ENCODE assay signal across 8 cellular contexts in the genomic region with DNA sequence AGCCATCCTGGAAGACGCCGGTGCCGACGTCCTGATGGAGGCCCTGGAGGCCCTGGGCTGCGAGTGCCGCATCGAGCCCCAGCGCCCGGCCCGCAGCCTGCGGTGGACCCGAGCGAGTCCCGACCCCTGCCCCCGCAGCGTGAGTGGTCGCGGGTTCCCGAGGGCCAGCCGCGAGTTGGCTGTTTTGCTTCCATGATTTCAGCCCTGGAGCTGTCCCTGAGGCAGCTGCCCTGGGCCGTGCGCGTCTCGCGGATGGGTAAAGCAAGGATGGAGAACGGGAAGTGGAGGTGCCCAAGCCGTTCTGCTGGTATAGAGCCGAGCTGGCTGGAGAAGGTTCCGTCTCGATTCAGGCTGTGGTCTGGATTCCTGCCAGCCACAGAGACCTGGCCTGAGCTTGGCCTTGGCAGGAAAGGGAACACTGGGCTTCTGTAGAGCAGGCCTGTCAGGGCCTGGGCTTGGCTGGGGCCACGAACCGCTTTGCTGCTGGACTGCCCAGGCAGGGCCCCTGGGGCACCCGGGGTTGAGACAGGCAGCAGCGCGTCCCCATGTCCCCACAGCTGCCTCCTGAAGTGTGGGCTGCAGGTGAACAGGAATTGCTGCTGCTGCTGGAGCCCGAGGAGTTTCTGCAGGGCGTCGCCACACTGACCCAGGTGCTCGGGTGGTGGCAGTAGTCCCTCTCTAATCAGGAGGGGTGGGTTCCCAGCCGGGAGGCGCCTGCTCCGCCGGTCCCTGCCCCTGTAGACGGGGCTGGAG. TPM values are rescaled to one million over a fixed set of nuclear protein-coding genes. Genes with fewer than 3 reads are reported as not detected.
A peak's percentile ranks its signal among the peaks of the same experiment; 100 is the strongest.
DNase-seq lines count a peak whose midpoint lies in the region; ATAC-seq and TF ChIP-seq lines count a peak whose summit lies in the region.

No MANE protein-coding gene starts in this region.

- ATAC-seq in WTC11 (peak; percentile 2), GM18502 (IDR thresholded peaks at IDR 0.05; ENCODE audit: poor library complexity, unreplicated experiment) (no peak), GM19455 (IDR thresholded peaks at IDR 0.05; ENCODE audit: unreplicated experiment) (no peak)

- H3K27ac Mint-ChIP-seq in CD14-positive monocyte: peak overlapping the region; percentile 20 to 85 (median 59)
- H3K27ac Mint-ChIP-seq in WTC11: peak overlapping the region; percentile 23; the same call in 1 of the 2 replicates

- peak overlapping the region; percentile 81 for H3K14ac ChIP-seq in trophoblast cell (ENCODE audit: low read length)

- no peaks in the 10 kb centered on the region for H3K27me3 ChIP-seq in HUES6 (ENCODE audit: control insufficient read depth, insufficient read depth, low read length)
- no peaks in the 10 kb centered on the region for H3K27me3 ChIP-seq in trophoblast cell (ENCODE audit: insufficient read depth, low read length)

- H2BK12ac ChIP-seq in trophoblast cell (ENCODE audit: low read length): peak overlapping the region; percentile 51

- H3K27ac ChIP-seq in HUES6 (ENCODE audit: low read depth, low read length): peak overlapping the region; percentile 94; the same call in 1 of the 2 replicates
- peak overlapping the region; percentile 37 for H3K27ac ChIP-seq in trophoblast cell (ENCODE audit: low read depth, low read length)

- peaks cover 0 to 1% (median 0%) of the 10 kb centered on the region in 3 donors for H3K27me3 Mint-ChIP-seq in CD14-positive monocyte (ENCODE audit: low read depth in 3 of 3)
- no peaks in the 10 kb centered on the region; the same call in 1 of the 2 replicates for H3K27me3 Mint-ChIP-seq in WTC11 (ENCODE audit: low read depth)

- peaks cover 45% of the 10 kb centered on the region for H3K36me3 ChIP-seq in HUES6 (ENCODE audit: control insufficient read depth, insufficient read depth, low read length)
- peaks cover 45 to 47% of the 10 kb centered on the region in 2 experiments for H3K36me3 ChIP-seq in trophoblast cell (ENCODE audit: control insufficient read depth in 1 of 2, insufficient read depth in 2 of 2, low read length in 2 of 2)

- peak overlapping the region; percentile 30 for H2BK120ac ChIP-seq in trophoblast cell (ENCODE audit: insufficient read depth, low read length, poor library complexity)

- peaks cover 15% of the 10 kb centered on the region for H3K4me1 ChIP-seq in HUES6 (ENCODE audit: control insufficient read depth, insufficient read depth, low read length)
- H3K4me1 ChIP-seq in trophoblast cell (ENCODE audit: control insufficient read depth in 1 of 2, insufficient read depth in 2 of 2, low read length in 2 of 2): peaks cover 10 to 18% of the 10 kb centered on the region in 2 experiments

- peak overlapping the region; percentile 2 for H4K12ac ChIP-seq in trophoblast cell (ENCODE audit: low read depth, low read length)

- intact Hi-C loops in CD14-positive monocyte (cut with micrococcal nuclease): loop anchor here (1.0 to 10.0 kb wide), 5 partner anchors 8 to 352 kb away; a partner anchor contains a TSS
- intact Hi-C loops in posterior vena cava (cut with DNase I): no loop called here

- peaks cover 22% of the 10 kb centered on the region for H3K79me1 ChIP-seq in trophoblast cell (ENCODE audit: low read length)

- no peak for DNase-seq in CD14-positive monocyte (ENCODE audit: low spot score)
- DNase-seq in WTC11 (ENCODE audit: low spot score): no peak
- DNase-seq in fibroblast of the aortic adventitia (ENCODE audit: low read depth): peak; percentile 49
- peak in 1 of 2 donors; percentile 35 for DNase-seq in trophoblast cell
- no peak for DNase-seq in posterior vena cava (ENCODE audit: low spot score)

- H2BK5ac ChIP-seq in trophoblast cell (ENCODE audit: low read depth, low read length, poor library complexity): no peak overlapping the region

- no CpG with 5 or more reads among the region's 45 CpGs for WGBS in trophoblast cell (ENCODE audit: extremely low coverage, insufficient coverage, insufficient read length)

- H3K9me3 Mint-ChIP-seq in CD14-positive monocyte (peaks cover 0 to 2% (median 0%) of the 10 kb centered on the region in 7 donors), WTC11 (no peaks in the 10 kb centered on the region)

- no peak overlapping the region for H3K23ac ChIP-seq in trophoblast cell (ENCODE audit: low read length)

- peak overlapping the region; percentile 77 for H2AFZ ChIP-seq in trophoblast cell (ENCODE audit: insufficient read depth, low read length, poor library complexity)

- peak overlapping the region; percentile 66 for H3K4ac ChIP-seq in trophoblast cell (ENCODE audit: low read depth, low read length)

- peak overlapping the region; percentile 94 for H3K4me2 ChIP-seq in trophoblast cell (ENCODE audit: low read length)

- H4K8ac ChIP-seq in trophoblast cell (ENCODE audit: low read depth, low read length): peak overlapping the region; percentile 80

- H3K36me3 Mint-ChIP-seq in CD14-positive monocyte: peaks cover 5 to 37% of the 10 kb centered on the region in 2 donors
- H3K36me3 Mint-ChIP-seq in WTC11: peaks cover 4% of the 10 kb centered on the region

- H3K4me3 ChIP-seq in HUES6 (ENCODE audit: low read depth, low read length) (peak overlapping the region; percentile 99), fibroblast of the aortic adventitia (ENCODE audit: low read depth, low read length) (peak overlapping the region; percentile 84), trophoblast cell (ENCODE audit: low read depth, low read length) (peak overlapping the region; percentile 95)

- peak overlapping the region; percentile 98 for H3K9ac ChIP-seq in HUES6 (ENCODE audit: low read length)
- peak overlapping the region; percentile 72 for H3K9ac ChIP-seq in trophoblast cell (ENCODE audit: low read length)

- peak overlapping the region; percentile 53 for H2AK5ac ChIP-seq in trophoblast cell (ENCODE audit: low read length)

- CTCF ChIA-PET in WTC11 (lab: Charles Lee): interaction anchor here (0.8 to 3.1 kb wide), 6 partner anchors 8 to 230 kb away, joined by 3 to 37 read pairs (median 4); a partner anchor contains a TSS

- H3K4me3 Mint-ChIP-seq in CD14-positive monocyte (peak overlapping the region; percentile 90 to 94), WTC11 (peak overlapping the region; percentile 99)

- POLR2A ChIA-PET in WTC11 (lab: Charles Lee): interaction anchor here (0.9 to 1.0 kb wide), 4 partner anchors 9 to 207 kb away, joined by 3 to 7 read pairs (median 4); a partner anchor contains a TSS

- peak overlapping the region; percentile 83 for H4K91ac ChIP-seq in trophoblast cell (ENCODE audit: low read depth, low read length)

- H3K9me3 ChIP-seq in HUES6 (ENCODE audit: control insufficient read depth, insufficient read depth, low read depth, low read length): no peaks in the 10 kb centered on the region
- H3K9me3 ChIP-seq in trophoblast cell (ENCODE audit: insufficient read depth, low read depth, low read length): peaks cover 2% of the 10 kb centered on the region

- H3K4me1 Mint-ChIP-seq in CD14-positive monocyte (peaks cover 28% of the 10 kb centered on the region), WTC11 (peaks cover 4% of the 10 kb centered on the region)

- peaks cover 15% of the 10 kb centered on the region for H3K79me2 ChIP-seq in trophoblast cell (ENCODE audit: control insufficient read depth, insufficient read depth, low read length, poor library complexity)

- TF ChIP-seq CTCF in CD14-positive monocyte (IDR thresholded peaks at IDR 0.05) (no peak), WTC11 (IDR thresholded peaks at IDR 0.05) (no peak), fibroblast of the aortic adventitia (IDR thresholded peaks at IDR 0.05; ENCODE audit: insufficient read depth, low read length) (no peak)

- peak overlapping the region; percentile 92 for H3K18ac ChIP-seq in trophoblast cell (ENCODE audit: low read length)

TF ChIP-seq in WTC11, 78 proteins besides CTCF, POLR2A, EP300 and RAD21:
- TF ChIP-seq ZNF416 (CRISPR knock-in tag; IDR thresholded peaks at IDR 0.05) (no peak; the same call in 1 of the 2 replicates), GTF2I (CRISPR knock-in tag; conservative IDR thresholded peaks at IDR 0.05) (no peak), ZBTB21 (CRISPR knock-in tag; IDR thresholded peaks at IDR 0.05; ENCODE audit: borderline replicate concordance) (peak; percentile 76; the same call in 1 of the 2 replicates)

RNA-seq across cellular contexts. Expression of a gene that starts 0.9 kb away (rescaled TPM):
- polyA plus RNA-seq in CD14-positive monocyte: 100 to 1,000 TPM; 109 to 137 TPM
- total RNA-seq in WTC11 (2021) (258 to 262 TPM (median 261 TPM) in 3 replicates), fibroblast of the aortic adventitia (ENCODE audit: low replicate concordance) (50.9 and 59.8 TPM in 2 replicates), posterior vena cava (10 to 100 TPM; 37.3 to 45.8 TPM)
- 94.3 and 98.1 TPM in 2 replicates for polyA plus RNA-seq in trophoblast cell (2013)

RNA-seq across cellular contexts. Expression of a gene that starts 1.3 kb away (rescaled TPM):
- polyA plus RNA-seq in CD14-positive monocyte: under 1 TPM; 0.26 to 0.48 TPM
- total RNA-seq in WTC11 (2021) (23.2 to 30.8 TPM (median 25.7 TPM) in 3 replicates), fibroblast of the aortic adventitia (ENCODE audit: low replicate concordance) (8.4 and 13.5 TPM in 2 replicates), posterior vena cava (10 to 100 TPM; 10.2 to 12.0 TPM)
- 3.6 and 4.3 TPM in 2 replicates for polyA plus RNA-seq in trophoblast cell (2013)

RNA-seq across cellular contexts. Expression of a gene that starts 2.5 kb away (rescaled TPM):
- polyA plus RNA-seq in CD14-positive monocyte: 10 to 100 TPM; 57.7 to 80.2 TPM
- total RNA-seq in WTC11 (2021) (86.8 to 106 TPM (median 103 TPM) in 3 replicates), fibroblast of the aortic adventitia (ENCODE audit: low replicate concordance) (27.1 and 30.3 TPM in 2 replicates), posterior vena cava (10 to 100 TPM; 31.6 to 47.0 TPM)
- 31.6 TPM in 2 replicates for polyA plus RNA-seq in trophoblast cell (2013)

RNA-seq across cellular contexts. Expression of a gene that starts 8.5 kb away (rescaled TPM):
- 10 to 100 TPM; 36.8 to 40.2 TPM for polyA plus RNA-seq in CD14-positive monocyte
- 27.2 to 32.8 TPM (median 28.4 TPM) in 3 replicates for total RNA-seq in WTC11 (2021)
- 21.6 and 34.8 TPM in 2 replicates for total RNA-seq in fibroblast of the aortic adventitia (ENCODE audit: low replicate concordance)
- polyA plus RNA-seq in trophoblast cell (2013): 33.2 and 35.2 TPM in 2 replicates
- total RNA-seq in posterior vena cava: 10 to 100 TPM; 21.7 to 26.7 TPM

RNA-seq across cellular contexts. Expression of a gene that starts 8.9 kb away (rescaled TPM):
- polyA plus RNA-seq in CD14-positive monocyte: 10 to 100 TPM; 57.9 to 69.5 TPM
- 76.4 to 89.2 TPM (median 77.6 TPM) in 3 replicates for total RNA-seq in WTC11 (2021)
- 21.8 and 44.6 TPM in 2 replicates for total RNA-seq in fibroblast of the aortic adventitia (ENCODE audit: low replicate concordance)
- 44.4 and 44.6 TPM in 2 replicates for polyA plus RNA-seq in trophoblast cell (2013)
- 10 to 100 TPM; 30.4 to 30.9 TPM for total RNA-seq in posterior vena cava

Comparison
In these comparisons a context has a peak if more than half of its experiments do, and no peak if none do; other contexts are left out.
1. intact Hi-C loops: an anchor here in CD14-positive monocyte (1.0 to 10.0 kb wide); none called in posterior vena cava.